Comparison of ENCODE assay signal across 8 cellular contexts in genomic region chr7:49001610-49002033, GRCh38.
DNase-seq lines count a peak whose midpoint lies in the region; ATAC-seq and TF ChIP-seq lines count a peak whose summit lies in the region.

No MANE protein-coding gene starts in this region.

- TF ChIP-seq CTCF in Calu3 (IDR thresholded peaks at IDR 0.05; ENCODE audit: unreplicated experiment): peak; percentile 45

- peak; percentile 56 for DNase-seq in Calu3
- DNase-seq in NCI-H1694 (lab: John Stamatoyannopoulos, UW): peak; percentile 16
- DNase-seq in activated naive CD8-positive, alpha-beta T cell treated with anti-CD3 and anti-CD28 coated beads for 36 hours: peak; percentile 3
- no peak for DNase-seq in left lobe of liver (ENCODE audit: low spot score)
- DNase-seq in dermis blood vessel endothelial cell: no peak
- no peak for DNase-seq in NCI-H187 treated with DMSO at 0.1 percent for 48 hours (lab: John Stamatoyannopoulos, UW)

- H3K9me3 Mint-ChIP-seq in Calu3 (ENCODE audit: low read depth, unreplicated experiment): peaks cover 10% of the 10 kb centered on the region
- H3K9me3 Mint-ChIP-seq in activated naive CD8-positive, alpha-beta T cell treated with anti-CD3 and anti-CD28 coated beads for 36 hours: peaks cover 8% of the 10 kb centered on the region

- H3K27ac Mint-ChIP-seq in Calu3 (ENCODE audit: unreplicated experiment): no peak overlapping the region
- no peak overlapping the region for H3K27ac Mint-ChIP-seq in activated naive CD8-positive, alpha-beta T cell treated with anti-CD3 and anti-CD28 coated beads for 36 hours

- intact Hi-C loops in Calu3 (cut with micrococcal nuclease; ENCODE audit: unreplicated experiment): loop anchor here (1.0 to 5.0 kb wide), 4 partner anchors 165 to 851 kb away; no protein-coding TSS in a partner anchor

- no peak overlapping the region for H3K4me3 Mint-ChIP-seq in Calu3 (ENCODE audit: low read depth, unreplicated experiment)
- H3K4me3 Mint-ChIP-seq in activated naive CD8-positive, alpha-beta T cell treated with anti-CD3 and anti-CD28 coated beads for 36 hours: no peak overlapping the region

- no peaks in the 10 kb centered on the region for H3K4me1 Mint-ChIP-seq in Calu3 (ENCODE audit: low read depth, unreplicated experiment)
- H3K4me1 Mint-ChIP-seq in activated naive CD8-positive, alpha-beta T cell treated with anti-CD3 and anti-CD28 coated beads for 36 hours: no peaks in the 10 kb centered on the region

- CTCF ChIA-PET in Calu3 (lab: Charles Lee): interaction anchor here (1.2 to 1.4 kb wide), 2 partner anchors 165 to 847 kb away, joined by 3 to 6 read pairs; no protein-coding TSS in a partner anchor

- no TSS peak for BruUV-seq in Calu3 (replicated peaks; lab: Mats Ljungman, UMichigan)

- H3K27me3 Mint-ChIP-seq in Calu3 (ENCODE audit: unreplicated experiment): no peaks in the 10 kb centered on the region
- no peaks in the 10 kb centered on the region for H3K27me3 Mint-ChIP-seq in activated naive CD8-positive, alpha-beta T cell treated with anti-CD3 and anti-CD28 coated beads for 36 hours

- H3K36me3 Mint-ChIP-seq in Calu3 (ENCODE audit: insufficient read depth, unreplicated experiment): no peaks in the 10 kb centered on the region
- no peaks in the 10 kb centered on the region for H3K36me3 Mint-ChIP-seq in activated naive CD8-positive, alpha-beta T cell treated with anti-CD3 and anti-CD28 coated beads for 36 hours

- peak; percentile 100 for ATAC-seq in GM18867 (IDR thresholded peaks at IDR 0.05; ENCODE audit: unreplicated experiment)
- peak; percentile 98 for ATAC-seq in HG02870 (IDR thresholded peaks at IDR 0.05; ENCODE audit: unreplicated experiment)
- peak; percentile 66 for ATAC-seq in left lobe of liver

Comparison
In these comparisons a context has a peak if more than half of its experiments do, and no peak if none do; other contexts are left out.
1. DNase-seq: peak in Calu3 (single experiment), NCI-H1694 (single experiment) and activated naive CD8-positive, alpha-beta T cell treated with anti-CD3 and anti-CD28 coated beads for 36 hours (single experiment); none in left lobe of liver (single experiment), dermis blood vessel endothelial cell (single experiment) and NCI-H187 treated with DMSO at 0.1 percent for 48 hours (single experiment).
2. Peak in every context shown above with its lines, with median percentiles within 50 percentile points of each other: ATAC-seq.